In genomic region chr9:72363908-72364678, GRCh38 we compare ENCODE assay signal across 8 cellular contexts. TPM values are rescaled to one million over a fixed set of nuclear protein-coding genes. Genes with fewer than 3 reads are reported as not detected.
DNase-seq lines count a peak whose midpoint lies in the region; ATAC-seq and TF ChIP-seq lines count a peak whose summit lies in the region.

No MANE protein-coding gene starts in this region.

- H3K4me1 Mint-ChIP-seq in CD14-positive monocyte = peaks cover 28% of the 10 kb centered on the region
- H3K4me1 Mint-ChIP-seq in activated naive CD4-positive, alpha-beta T cell treated with anti-CD3 and anti-CD28 coated beads for 36 hours (ENCODE audit: low read depth) = peaks cover 39% of the 10 kb centered on the region

- TF ChIP-seq CTCF in CD14-positive monocyte (IDR thresholded peaks at IDR 0.05) = no peak
- TF ChIP-seq CTCF in thoracic aorta (IDR thresholded peaks at IDR 0.05) = no peak

- DNase-seq in CD14-positive monocyte (ENCODE audit: low spot score) (peak; percentile 60), RPMI8226 (peak; percentile 42), globus pallidus (ENCODE audit: low spot score) (peak; percentile 63), occipital lobe (lab: John Stamatoyannopoulos, UW) (peak; percentile 46), thoracic aorta (ENCODE audit: low spot score) (peak; percentile 7)
- peak; percentile 73 for DNase-seq in activated naive CD4-positive, alpha-beta T cell treated with anti-CD3 and anti-CD28 coated beads for 36 hours

- H3K27me3 ChIP-seq in thoracic aorta (replicated peaks; ENCODE audit: insufficient read depth) = no peaks in the 10 kb centered on the region

- peak overlapping the region; percentile 92 to 100 (median 97) for H3K27ac Mint-ChIP-seq in CD14-positive monocyte
- H3K27ac Mint-ChIP-seq in activated naive CD4-positive, alpha-beta T cell treated with anti-CD3 and anti-CD28 coated beads for 36 hours = peak overlapping the region; percentile 95

- peaks cover 6% of the 10 kb centered on the region for H3K36me3 ChIP-seq in thoracic aorta

- H3K9me3 ChIP-seq in thoracic aorta = no peaks in the 10 kb centered on the region

- peaks cover 24 to 27% of the 10 kb centered on the region in 2 donors for H3K4me1 ChIP-seq in thoracic aorta (ENCODE audit: control insufficient read depth in 1 of 2, low read depth in 2 of 2)

- peaks cover 0 to 4% (median 0%) of the 10 kb centered on the region in 3 donors for H3K27me3 Mint-ChIP-seq in CD14-positive monocyte (ENCODE audit: low read depth in 3 of 3)
- no peaks in the 10 kb centered on the region for H3K27me3 Mint-ChIP-seq in activated naive CD4-positive, alpha-beta T cell treated with anti-CD3 and anti-CD28 coated beads for 36 hours (ENCODE audit: low read depth)

- intact Hi-C loops in CD14-positive monocyte (cut with micrococcal nuclease) = loop anchor here (2.0 to 5.0 kb wide), 6 partner anchors 57 to 229 kb away; no protein-coding TSS in a partner anchor
- intact Hi-C loops in activated naive CD4-positive, alpha-beta T cell treated with anti-CD3 and anti-CD28 coated beads for 36 hours (cut with micrococcal nuclease) = loop anchor here (1.0 to 10.0 kb wide), 7 partner anchors 8 to 1951 kb away; partner anchors contain the start of gene CEMIP2

- H3K9me3 Mint-ChIP-seq in CD14-positive monocyte = peaks cover 0 to 2% (median 0%) of the 10 kb centered on the region in 7 donors
- H3K9me3 Mint-ChIP-seq in activated naive CD4-positive, alpha-beta T cell treated with anti-CD3 and anti-CD28 coated beads for 36 hours = no peaks in the 10 kb centered on the region

- peak overlapping the region; percentile 95 to 96 for H3K4me3 Mint-ChIP-seq in CD14-positive monocyte
- H3K4me3 Mint-ChIP-seq in activated naive CD4-positive, alpha-beta T cell treated with anti-CD3 and anti-CD28 coated beads for 36 hours = peak overlapping the region; percentile 82

- peak; percentile 34 for TF ChIP-seq POLR2A in GM19099 (IDR thresholded peaks at IDR 0.05; ENCODE audit: extremely low read depth, insufficient read length, low read depth)

- peak overlapping the region; percentile 99 for H3K4me3 ChIP-seq in thoracic aorta

- ATAC-seq in HG03280 (IDR thresholded peaks at IDR 0.05; ENCODE audit: unreplicated experiment) (peak; percentile 40), thoracic aorta (ENCODE audit: insufficient number of reproducible peaks, low FRiP score, low read depth) (peak; percentile 10)

- peak overlapping the region; percentile 100 for H3K27ac ChIP-seq in thoracic aorta

- CTCF ChIA-PET in activated naive CD4-positive, alpha-beta T cell treated with anti-CD3 and anti-CD28 coated beads for 36 hours (lab: Charles Lee) = no interaction called here

- H3K36me3 Mint-ChIP-seq in CD14-positive monocyte = peaks cover 41 to 43% of the 10 kb centered on the region in 2 donors
- peaks cover 28% of the 10 kb centered on the region for H3K36me3 Mint-ChIP-seq in activated naive CD4-positive, alpha-beta T cell treated with anti-CD3 and anti-CD28 coated beads for 36 hours (ENCODE audit: low read depth)

RNA-seq across cellular contexts. Expression of gene ZFAND5, which starts 0.9 kb away (rescaled TPM):
- 100 to 1,000 TPM; 199 to 237 TPM for polyA plus RNA-seq in CD14-positive monocyte
- total RNA-seq in activated naive CD4-positive, alpha-beta T cell treated with anti-CD3 and anti-CD28 coated beads for 36 hours = 10 to 100 TPM; 71.9 to 73.2 TPM
- total RNA-seq in occipital lobe (333 TPM), thoracic aorta (100 to 1,000 TPM; 160 to 195 TPM)

Comparison
In these comparisons a context has a peak if more than half of its experiments do, and no peak if none do; other contexts are left out.
1. Peak in every context shown above with its lines: DNase-seq, ATAC-seq, H3K4me3 ChIP-seq and H3K27ac ChIP-seq.
2. DNase-seq: peak in every context shown above with its lines; median percentile 73 in activated naive CD4-positive, alpha-beta T cell treated with anti-CD3 and anti-CD28 coated beads for 36 hours; 63 in globus pallidus; 60 in CD14-positive monocyte; 46 in occipital lobe; 42 in RPMI8226; 7 in thoracic aorta.